ENCODE assay signal across 1 cellular context in the genomic region with DNA sequence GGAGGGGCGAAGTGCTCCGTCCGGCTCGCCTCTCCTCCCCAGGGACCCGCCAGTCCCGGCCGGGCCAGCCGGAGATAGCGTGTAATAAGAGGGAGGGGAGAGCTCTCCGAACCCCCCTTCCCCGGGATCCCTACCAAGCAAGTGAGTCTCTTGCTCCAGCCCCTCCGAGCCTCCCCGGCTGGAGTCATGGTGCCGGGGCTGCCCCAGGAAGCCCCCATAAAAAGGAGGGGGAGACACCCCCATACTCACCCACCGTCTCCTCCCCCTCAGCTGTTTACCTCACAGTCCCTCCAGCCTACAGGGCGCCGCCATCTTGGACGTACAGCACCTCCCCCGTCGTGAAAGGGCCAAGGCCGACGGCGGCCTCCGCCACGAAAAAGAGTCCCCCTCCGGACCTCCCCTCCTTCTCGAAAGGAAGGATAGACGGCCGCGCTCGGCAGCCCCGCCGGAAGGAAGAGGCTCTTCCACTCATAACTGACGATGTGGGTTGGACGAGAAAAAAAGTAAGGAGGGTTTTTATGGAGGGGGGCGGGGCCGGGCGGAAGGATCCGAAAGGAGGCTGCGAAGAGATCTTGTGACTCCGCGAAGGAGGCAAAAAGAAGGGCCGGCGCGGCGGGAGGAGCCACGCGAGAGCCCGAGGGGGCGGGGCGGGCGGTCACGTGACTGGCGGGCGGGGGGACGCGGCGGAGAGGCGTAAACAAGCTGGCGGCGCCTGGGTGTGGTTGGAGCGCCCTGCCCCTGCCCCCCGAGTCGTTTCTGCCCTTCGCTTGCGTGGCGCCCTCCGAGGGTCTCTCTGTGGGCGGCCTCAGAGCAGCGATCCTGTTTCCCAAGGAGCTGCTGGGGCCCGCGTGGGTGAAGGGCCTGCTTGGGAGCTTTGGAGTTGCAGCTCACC.
TF ChIP-seq lines count a peak whose summit lies in the region.

A gene (minus strand): TSS at position 323 of the 892 bp plus-strand sequence. CDS start 15,744 bp downstream, outside the sequence.

TF ChIP-seq in HEK293, 187 proteins besides CTCF, POLR2A, EP300 and RAD21 (continued from another document):
- TF ChIP-seq, protein P1, sequence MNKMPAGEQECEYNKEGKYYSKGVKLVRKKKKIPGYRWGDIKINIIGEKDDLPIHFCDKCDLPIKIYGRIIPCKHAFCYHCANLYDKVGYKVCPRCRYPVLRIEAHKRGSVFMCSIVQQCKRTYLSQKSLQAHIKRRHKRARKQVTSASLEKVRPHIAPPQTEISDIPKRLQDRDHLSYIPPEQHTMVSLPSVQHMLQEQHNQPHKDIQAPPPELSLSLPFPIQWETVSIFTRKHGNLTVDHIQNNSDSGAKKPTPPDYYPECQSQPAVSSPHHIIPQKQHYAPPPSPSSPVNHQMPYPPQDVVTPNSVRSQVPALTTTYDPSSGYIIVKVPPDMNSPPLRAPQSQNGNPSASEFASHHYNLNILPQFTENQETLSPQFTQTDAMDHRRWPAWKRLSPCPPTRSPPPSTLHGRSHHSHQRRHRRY (tag by site-specific recombination; IDR thresholded peaks at IDR 0.05): no peak
- TF ChIP-seq ZNF112 (tag by site-specific recombination; IDR thresholded peaks at IDR 0.05): no peak
- no peak for TF ChIP-seq ZBTB1 (tag by site-specific recombination; IDR thresholded peaks at IDR 0.05)
- peak; percentile 71; the same call in 1 of the 2 replicates for TF ChIP-seq ZNF610 (tag by site-specific recombination; IDR thresholded peaks at IDR 0.05; ENCODE audit: borderline replicate concordance)
- no peak for TF ChIP-seq ZNF670 (tag by site-specific recombination; IDR thresholded peaks at IDR 0.05; ENCODE audit: low read depth)
- peak; percentile 37; the same call in 1 of the 2 replicates for TF ChIP-seq ZNF623 (tag by site-specific recombination; IDR thresholded peaks at IDR 0.05)
- no peak for TF ChIP-seq ZNF837 (tag by site-specific recombination; IDR thresholded peaks at IDR 0.05)
- TF ChIP-seq ZNF157 (tag by site-specific recombination; IDR thresholded peaks at IDR 0.05): no peak
- TF ChIP-seq, protein P2, sequence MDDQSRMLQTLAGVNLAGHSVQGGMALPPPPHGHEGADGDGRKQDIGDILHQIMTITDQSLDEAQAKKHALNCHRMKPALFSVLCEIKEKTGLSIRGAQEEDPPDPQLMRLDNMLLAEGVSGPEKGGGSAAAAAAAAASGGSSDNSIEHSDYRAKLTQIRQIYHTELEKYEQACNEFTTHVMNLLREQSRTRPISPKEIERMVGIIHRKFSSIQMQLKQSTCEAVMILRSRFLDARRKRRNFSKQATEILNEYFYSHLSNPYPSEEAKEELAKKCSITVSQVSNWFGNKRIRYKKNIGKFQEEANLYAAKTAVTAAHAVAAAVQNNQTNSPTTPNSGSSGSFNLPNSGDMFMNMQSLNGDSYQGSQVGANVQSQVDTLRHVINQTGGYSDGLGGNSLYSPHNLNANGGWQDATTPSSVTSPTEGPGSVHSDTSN (CRISPR knock-in tag; IDR thresholded peaks at IDR 0.05): no peak
- TF ChIP-seq GLIS2 (tag by site-specific recombination; IDR thresholded peaks at IDR 0.05): peak; percentile 73
- TF ChIP-seq GLI2 (tag by site-specific recombination; IDR thresholded peaks at IDR 0.05; ENCODE audit: borderline replicate concordance, low read depth): no peak
- TF ChIP-seq ZNF416 (tag by site-specific recombination; IDR thresholded peaks at IDR 0.05): no peak
- TF ChIP-seq, protein P3, sequence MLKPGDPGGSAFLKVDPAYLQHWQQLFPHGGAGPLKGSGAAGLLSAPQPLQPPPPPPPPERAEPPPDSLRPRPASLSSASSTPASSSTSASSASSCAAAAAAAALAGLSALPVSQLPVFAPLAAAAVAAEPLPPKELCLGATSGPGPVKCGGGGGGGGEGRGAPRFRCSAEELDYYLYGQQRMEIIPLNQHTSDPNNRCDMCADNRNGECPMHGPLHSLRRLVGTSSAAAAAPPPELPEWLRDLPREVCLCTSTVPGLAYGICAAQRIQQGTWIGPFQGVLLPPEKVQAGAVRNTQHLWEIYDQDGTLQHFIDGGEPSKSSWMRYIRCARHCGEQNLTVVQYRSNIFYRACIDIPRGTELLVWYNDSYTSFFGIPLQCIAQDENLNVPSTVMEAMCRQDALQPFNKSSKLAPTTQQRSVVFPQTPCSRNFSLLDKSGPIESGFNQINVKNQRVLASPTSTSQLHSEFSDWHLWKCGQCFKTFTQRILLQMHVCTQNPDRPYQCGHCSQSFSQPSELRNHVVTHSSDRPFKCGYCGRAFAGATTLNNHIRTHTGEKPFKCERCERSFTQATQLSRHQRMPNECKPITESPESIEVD (tag by site-specific recombination; IDR thresholded peaks at IDR 0.05): peak; percentile 43; the same call in 1 of the 2 replicates
- TF ChIP-seq SCRT2 (tag by site-specific recombination; IDR thresholded peaks at IDR 0.05): no peak
- no peak for TF ChIP-seq ZSCAN16 (tag by site-specific recombination; IDR thresholded peaks at IDR 0.05)
- peak; percentile 94 for TF ChIP-seq EGR2 (tag by site-specific recombination; IDR thresholded peaks at IDR 0.05; ENCODE audit: low read depth)
- TF ChIP-seq, protein P4, sequence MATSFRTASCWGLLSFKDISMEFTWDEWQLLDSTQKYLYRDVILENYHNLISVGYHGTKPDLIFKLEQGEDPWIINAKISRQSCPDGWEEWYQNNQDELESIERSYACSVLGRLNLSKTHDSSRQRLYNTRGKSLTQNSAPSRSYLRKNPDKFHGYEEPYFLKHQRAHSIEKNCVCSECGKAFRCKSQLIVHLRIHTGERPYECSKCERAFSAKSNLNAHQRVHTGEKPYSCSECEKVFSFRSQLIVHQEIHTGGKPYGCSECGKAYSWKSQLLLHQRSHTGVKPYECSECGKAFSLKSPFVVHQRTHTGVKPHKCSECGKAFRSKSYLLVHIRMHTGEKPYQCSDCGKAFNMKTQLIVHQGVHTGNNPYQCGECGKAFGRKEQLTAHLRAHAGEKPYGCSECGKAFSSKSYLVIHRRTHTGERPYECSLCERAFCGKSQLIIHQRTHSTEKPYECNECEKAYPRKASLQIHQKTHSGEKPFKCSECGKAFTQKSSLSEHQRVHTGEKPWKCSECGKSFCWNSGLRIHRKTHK (tag by site-specific recombination; IDR thresholded peaks at IDR 0.05): no peak
- TF ChIP-seq ZNF426 (tag by site-specific recombination; IDR thresholded peaks at IDR 0.05): no peak
- TF ChIP-seq ZNF354C (tag by site-specific recombination; IDR thresholded peaks at IDR 0.05; ENCODE audit: borderline replicate concordance, low read depth): no peak
- TF ChIP-seq, protein P5, sequence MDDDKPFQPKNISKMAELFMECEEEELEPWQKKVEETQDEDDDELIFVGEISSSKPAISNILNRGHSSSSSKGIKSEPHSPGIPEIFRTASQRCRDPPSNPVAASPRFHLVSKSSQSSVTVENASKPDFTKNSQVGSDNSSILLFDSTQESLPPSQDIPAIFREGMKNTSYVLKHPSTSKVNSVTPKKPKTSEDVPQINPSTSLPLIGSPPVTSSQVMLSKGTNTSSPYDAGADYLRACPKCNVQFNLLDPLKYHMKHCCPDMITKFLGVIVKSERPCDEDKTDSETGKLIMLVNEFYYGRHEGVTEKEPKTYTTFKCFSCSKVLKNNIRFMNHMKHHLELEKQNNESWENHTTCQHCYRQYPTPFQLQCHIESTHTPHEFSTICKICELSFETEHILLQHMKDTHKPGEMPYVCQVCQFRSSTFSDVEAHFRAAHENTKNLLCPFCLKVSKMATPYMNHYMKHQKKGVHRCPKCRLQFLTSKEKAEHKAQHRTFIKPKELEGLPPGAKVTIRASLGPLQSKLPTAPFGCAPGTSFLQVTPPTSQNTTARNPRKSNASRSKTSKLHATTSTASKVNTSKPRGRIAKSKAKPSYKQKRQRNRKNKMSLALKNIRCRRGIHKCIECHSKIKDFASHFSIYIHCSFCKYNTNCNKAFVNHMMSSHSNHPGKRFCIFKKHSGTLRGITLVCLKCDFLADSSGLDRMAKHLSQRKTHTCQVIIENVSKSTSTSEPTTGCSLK (tag by site-specific recombination; IDR thresholded peaks at IDR 0.05): no peak
- TF ChIP-seq, protein P6, sequence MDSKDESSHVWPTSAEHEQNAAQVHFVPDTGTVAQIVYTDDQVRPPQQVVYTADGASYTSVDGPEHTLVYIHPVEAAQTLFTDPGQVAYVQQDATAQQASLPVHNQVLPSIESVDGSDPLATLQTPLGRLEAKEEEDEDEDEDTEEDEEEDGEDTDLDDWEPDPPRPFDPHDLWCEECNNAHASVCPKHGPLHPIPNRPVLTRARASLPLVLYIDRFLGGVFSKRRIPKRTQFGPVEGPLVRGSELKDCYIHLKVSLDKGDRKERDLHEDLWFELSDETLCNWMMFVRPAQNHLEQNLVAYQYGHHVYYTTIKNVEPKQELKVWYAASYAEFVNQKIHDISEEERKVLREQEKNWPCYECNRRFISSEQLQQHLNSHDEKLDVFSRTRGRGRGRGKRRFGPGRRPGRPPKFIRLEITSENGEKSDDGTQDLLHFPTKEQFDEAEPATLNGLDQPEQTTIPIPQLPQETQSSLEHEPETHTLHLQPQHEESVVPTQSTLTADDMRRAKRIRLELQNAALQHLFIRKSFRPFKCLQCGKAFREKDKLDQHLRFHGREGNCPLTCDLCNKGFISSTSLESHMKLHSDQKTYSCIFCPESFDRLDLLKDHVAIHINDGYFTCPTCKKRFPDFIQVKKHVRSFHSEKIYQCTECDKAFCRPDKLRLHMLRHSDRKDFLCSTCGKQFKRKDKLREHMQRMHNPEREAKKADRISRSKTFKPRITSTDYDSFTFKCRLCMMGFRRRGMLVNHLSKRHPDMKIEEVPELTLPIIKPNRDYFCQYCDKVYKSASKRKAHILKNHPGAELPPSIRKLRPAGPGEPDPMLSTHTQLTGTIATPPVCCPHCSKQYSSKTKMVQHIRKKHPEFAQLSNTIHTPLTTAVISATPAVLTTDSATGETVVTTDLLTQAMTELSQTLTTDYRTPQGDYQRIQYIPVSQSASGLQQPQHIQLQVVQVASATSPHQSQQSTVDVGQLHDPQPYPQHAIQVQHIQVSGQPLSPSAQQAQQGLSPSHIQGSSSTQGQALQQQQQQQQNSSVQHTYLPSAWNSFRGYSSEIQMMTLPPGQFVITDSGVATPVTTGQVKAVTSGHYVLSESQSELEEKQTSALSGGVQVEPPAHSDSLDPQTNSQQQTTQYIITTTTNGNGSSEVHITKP (tag by site-specific recombination; IDR thresholded peaks at IDR 0.05): peak; percentile 95
- no peak for TF ChIP-seq ZNF510 (tag by site-specific recombination; IDR thresholded peaks at IDR 0.05; ENCODE audit: insufficient replicate concordance)
- TF ChIP-seq YY2 (tag by site-specific recombination; IDR thresholded peaks at IDR 0.05): peak; percentile 99
- peak; percentile 99 for TF ChIP-seq ZNF391 (tag by site-specific recombination; IDR thresholded peaks at IDR 0.05; ENCODE audit: borderline replicate concordance, low read depth)
- TF ChIP-seq ZNF660 (tag by site-specific recombination; IDR thresholded peaks at IDR 0.05): peak; percentile 90
- no peak for TF ChIP-seq ZNF311 (tag by site-specific recombination; IDR thresholded peaks at IDR 0.05; ENCODE audit: borderline replicate concordance)
